8 cellular contexts compared by ENCODE assay signal in the genomic region with DNA sequence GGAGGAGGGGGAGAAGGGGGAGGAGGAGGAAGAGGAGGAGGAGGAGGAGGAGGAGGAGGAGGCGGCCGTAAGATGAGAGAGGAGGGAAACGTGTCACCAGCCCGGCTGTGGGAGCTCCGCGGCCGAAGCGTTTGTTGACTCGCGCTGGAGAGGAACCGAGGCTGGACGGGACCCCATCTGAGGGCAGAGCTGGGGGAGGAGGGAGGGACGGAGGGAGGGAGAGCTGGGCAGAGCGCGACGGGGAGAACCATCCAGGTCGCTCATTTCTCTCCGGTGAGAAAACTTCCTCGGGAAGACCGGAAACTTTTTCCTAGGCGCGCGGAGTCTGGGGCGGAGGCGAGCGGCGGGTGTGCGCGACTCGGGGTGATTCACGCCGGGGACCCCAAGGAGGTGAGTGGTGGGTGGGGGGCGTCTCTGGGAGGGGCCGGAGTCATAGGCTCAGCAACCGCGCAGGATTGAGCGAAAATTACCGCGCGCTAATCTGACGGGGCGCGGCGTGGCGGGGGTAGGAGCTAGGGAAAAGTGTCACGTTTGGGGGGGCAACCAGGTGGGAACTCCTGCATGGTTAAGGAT.
DNase-seq lines count a peak whose midpoint lies in the region; ATAC-seq and TF ChIP-seq lines count a peak whose summit lies in the region.

No MANE protein-coding gene starts in this region.

- intact Hi-C loops in left lung (cut with DNase I) = no loop called here

- peak; percentile 32 for ATAC-seq in left lung

- peak; percentile 68 for DNase-seq in Daoy (ENCODE audit: low read depth)
- DNase-seq in MG63 = peak; percentile 21
- DNase-seq in cardiac fibroblast (ENCODE audit: low read depth in 2 of 2) = peak; percentile 46 to 50
- DNase-seq in left lung = peak; percentile 63 to 86
- DNase-seq in NCI-H510A (lab: John Stamatoyannopoulos, UW) = no peak
- DNase-seq in globus pallidus (ENCODE audit: low spot score) = no peak
- no peak for DNase-seq in NCI-H510A treated with DMSO at 0.1 percent for 48 hours (lab: John Stamatoyannopoulos, UW)

- H3K36me3 ChIP-seq in MG63 (no peaks in the 10 kb centered on the region), left lung (no peaks in the 10 kb centered on the region), stomach smooth muscle (ENCODE audit: control insufficient read depth in 2 of 2, insufficient read depth in 2 of 2, low read length in 2 of 2) (no peaks in the 10 kb centered on the region)

- H3K27ac ChIP-seq in left lung (peak overlapping the region; percentile 72 to 74), stomach smooth muscle (ENCODE audit: low read length) (no peak overlapping the region)

- H3K9me3 ChIP-seq in MG63 = no peaks in the 10 kb centered on the region
- no peaks in the 10 kb centered on the region for H3K9me3 ChIP-seq in left lung
- no peaks in the 10 kb centered on the region for H3K9me3 ChIP-seq in stomach smooth muscle (ENCODE audit: control insufficient read depth in 2 of 2, low read length in 2 of 2)

- peaks cover 4 to 51% of the 10 kb centered on the region in 2 donors for H3K4me1 ChIP-seq in left lung
- H3K4me1 ChIP-seq in stomach smooth muscle (ENCODE audit: control insufficient read depth, insufficient read depth, low read length) = peaks cover 14% of the 10 kb centered on the region

- H3K27me3 ChIP-seq in MG63 (peaks cover 67% of the 10 kb centered on the region), left lung (peaks cover 4 to 48% of the 10 kb centered on the region in 2 donors), stomach smooth muscle (ENCODE audit: control insufficient read depth in 1 of 2, insufficient read depth in 2 of 2, low read length in 2 of 2) (peaks cover 13 to 21% of the 10 kb centered on the region in 2 donors)

- no peak overlapping the region for H3K9ac ChIP-seq in stomach smooth muscle (ENCODE audit: low read length in 2 of 2)

- no peak for TF ChIP-seq CTCF in cardiac fibroblast (IDR thresholded peaks at IDR 0.05; ENCODE audit: low read depth, low read length)
- no peak for TF ChIP-seq CTCF in left lung (IDR thresholded peaks at IDR 0.05)

- H3K4me3 ChIP-seq in MG63 = peak overlapping the region; percentile 36
- H3K4me3 ChIP-seq in cardiac fibroblast (replicated peaks in 1 of 2; ENCODE audit: low read depth in 2 of 2, low read length in 2 of 2) = peak overlapping the region; percentile 88 to 91
- peak overlapping the region; percentile 55 to 64 for H3K4me3 ChIP-seq in left lung
- peak overlapping the region; percentile 62 to 76 for H3K4me3 ChIP-seq in stomach smooth muscle (ENCODE audit: low read length in 2 of 2)

Comparison
In these comparisons a context has a peak if more than half of its experiments do, and no peak if none do; other contexts are left out.
1. DNase-seq: peak in Daoy (single experiment), MG63 (single experiment), cardiac fibroblast (2 of 2) and left lung (2 of 2); none in NCI-H510A (single experiment), globus pallidus (single experiment) and NCI-H510A treated with DMSO at 0.1 percent for 48 hours (single experiment).
2. H3K4me3 ChIP-seq: peak in every context shown above with its lines; median percentile 90 in cardiac fibroblast; 69 in stomach smooth muscle; 60 in left lung; 36 in MG63.